In genomic region chr11:64894070-64894811, GRCh38 we compare ENCODE assay signal across 9 cellular contexts. TPM values are rescaled to one million over a fixed set of nuclear protein-coding genes. Genes with fewer than 3 reads are reported as not detected.
DNase-seq lines count a peak whose midpoint lies in the region; ATAC-seq, FAIRE-seq and TF ChIP-seq lines count a peak whose summit lies in the region.
"Had no signal": no experiment of that assay in that cellular context is flagged by ENCODE, and none has a peak within 500 bp of the region (broad histone marks: within the 10 kb centered on the region; RNA-seq: fewer than 3 reads in every experiment).

No MANE protein-coding gene starts in this region.

- H3K27me3 ChIP-seq in tibial artery = no peaks in the 10 kb centered on the region

- no peaks in the 10 kb centered on the region for H3K9me3 ChIP-seq in tibial artery

- DNase-seq in NCI-H1436 (lab: John Stamatoyannopoulos, UW) (peak; percentile 78), NCI-H1436 treated with DMSO at 0.1 percent for 48 hours (lab: John Stamatoyannopoulos, UW) (no peak), HTR-8/SVneo (ENCODE audit: insufficient read length, low spot score) (peak; percentile 79), fibroblast of the aortic adventitia (ENCODE audit: low read depth) (peak; percentile 70), omental fat pad (ENCODE audit: low spot score) (peak; percentile 90), tibial artery (peak; percentile 74 to 87)
- peak; percentile 96 for DNase-seq in activated T-cell treated with anti-CD3 and anti-CD28 coated beads, Interleukin-2, amount 50 U/mL, for 48 hours

- intact Hi-C loops in tibial artery (cut with DNase I; ENCODE audit: low total_unique reads) = loop anchor here (2.0 to 5.0 kb wide), 2 partner anchors 47 to 107 kb away; no protein-coding TSS in a partner anchor

- ATAC-seq in omental fat pad (ENCODE audit: low FRiP score) = peak; percentile 51

- peaks cover 5 to 48% (median 42%) of the 10 kb centered on the region in 3 donors for H3K36me3 ChIP-seq in tibial artery

- no peak overlapping the region for H3K4me3 ChIP-seq in fibroblast of the aortic adventitia (ENCODE audit: low read depth, low read length)
- H3K4me3 ChIP-seq in tibial artery = no peak overlapping the region
- H3K4me3 ChIP-seq: skin epidermis had no signal

- TF ChIP-seq CTCF in fibroblast of the aortic adventitia (IDR thresholded peaks at IDR 0.05; ENCODE audit: insufficient read depth, low read length) (peak; percentile 87), omental fat pad (IDR thresholded peaks at IDR 0.05) (peak in 1 of 3 donors; percentile 62), tibial artery (IDR thresholded peaks at IDR 0.05) (peak; percentile 82 to 91)

- FAIRE-seq in HTR-8/SVneo (lab: Jason Lieb, UNC) = peak; percentile 88

- H3K4me1 ChIP-seq in tibial artery = no peaks in the 10 kb centered on the region

- H3K27ac ChIP-seq in tibial artery = no peak overlapping the region
- H3K27ac ChIP-seq: skin epidermis had no signal

TF ChIP-seq in PFSK-1, 5 proteins besides CTCF, POLR2A, EP300 and RAD21:
- TF ChIP-seq FOXP2 (optimal IDR thresholded peaks at IDR 0.05; ENCODE audit: borderline replicate concordance, extremely low read depth, extremely low read length, insufficient read depth) = peak; percentile 59
- TF ChIP-seq SIN3A (IDR thresholded peaks at IDR 0.05; ENCODE audit: borderline replicate concordance, insufficient read depth, low read length) = no peak
- TF ChIP-seq POLR2AphosphoS5 (IDR thresholded peaks at IDR 0.05; ENCODE audit: low read depth, low read length) = 0 out of 2 replicates have a peak, but pooled peaks have one; percentile 16
- TF ChIP-seq TAF1 (IDR thresholded peaks at IDR 0.05; ENCODE audit: borderline replicate concordance, insufficient read depth, low read length) = no peak
- TF ChIP-seq REST (IDR thresholded peaks at IDR 0.05; ENCODE audit: insufficient read depth in 1 of 2, low read depth in 2 of 2, low read length in 2 of 2) = no peak

RNA-seq across cellular contexts. Expression of gene EHD1, which starts 15.8 kb away (rescaled TPM):
- polyA plus RNA-seq in PFSK-1 (2012; ENCODE audit: insufficient read length, low read depth) = 81.2 TPM
- total RNA-seq in fibroblast of the aortic adventitia (ENCODE audit: low replicate concordance) (68.1 and 113 TPM in 2 replicates), omental fat pad (100 to 1,000 TPM in 2 of 4 donors, 10 to 100 TPM in 2; 66.4 to 226 (median 94.8) TPM)

RNA-seq across cellular contexts. Expression of gene ATG2A, which starts 22.8 kb away (rescaled TPM):
- 27.8 TPM for polyA plus RNA-seq in PFSK-1 (2012; ENCODE audit: insufficient read length, low read depth)
- total RNA-seq in fibroblast of the aortic adventitia (ENCODE audit: low replicate concordance) (18.2 and 18.8 TPM in 2 replicates), omental fat pad (10 to 100 TPM; 20.3 to 34.8 (median 22.2) TPM)

RNA-seq across cellular contexts. Expression of gene PPP2R5B, which starts 30.2 kb away (rescaled TPM):
- polyA plus RNA-seq in PFSK-1 (2012; ENCODE audit: insufficient read length, low read depth) = 12.2 TPM
- total RNA-seq in fibroblast of the aortic adventitia (ENCODE audit: low replicate concordance) = 7.9 and 9.3 TPM in 2 replicates
- 10 to 100 TPM in 3 of 4 donors, 1 to 10 TPM in 1; 7.8 to 20.3 (median 12.4) TPM for total RNA-seq in omental fat pad

RNA-seq across cellular contexts. Expression of gene GPHA2, which starts 41.5 kb away (rescaled TPM):
- polyA plus RNA-seq in PFSK-1 (2012; ENCODE audit: insufficient read length, low read depth) = not detected
- total RNA-seq in fibroblast of the aortic adventitia (ENCODE audit: low replicate concordance) (not detected in 2 replicates), omental fat pad (not detected)

RNA-seq across cellular contexts. Expression of gene CDC42BPG, which starts 49.8 kb away (rescaled TPM):
- 0.05 TPM for polyA plus RNA-seq in PFSK-1 (2012; ENCODE audit: insufficient read length, low read depth)
- total RNA-seq in fibroblast of the aortic adventitia (ENCODE audit: low replicate concordance) = 0.08 and 0.09 TPM in 2 replicates
- under 1 TPM; 0.19 to 0.48 (median 0.42) TPM for total RNA-seq in omental fat pad
